ENCODE assay signal across 17 cellular contexts in genomic region chr1:5998906-5999301, GRCh38.
"Had no signal": no experiment of that assay in that cellular context is flagged by ENCODE, and none has a peak within 500 bp of the region (broad histone marks: within the 10 kb centered on the region; RNA-seq: fewer than 3 reads in every experiment).

No MANE protein-coding gene starts in this region.

- ATAC-seq: activated CD8-positive, alpha-beta T cell treated with anti-CD3 and anti-CD28 coated beads for 36 hours; body of pancreas; right cardiac atrium; SK-N-SH treated with all-trans-retinoic acid at 6 μM for 48 hours had no signal

- H3K4me1 ChIP-seq: body of pancreas, prostate gland had no signal

- H3K4me3 ChIP-seq: body of pancreas, prostate gland, thoracic aorta, upper lobe of left lung had no signal

- H3K27ac ChIP-seq: body of pancreas, prostate gland, thoracic aorta, upper lobe of left lung had no signal

- H3K36me3 ChIP-seq: prostate gland, thoracic aorta, upper lobe of left lung had no signal

- DNase-seq: activated CD4-positive, alpha-beta T cell treated with anti-CD3 and anti-CD28 coated beads for 48 hours; activated CD4-positive, CD25-positive, alpha-beta regulatory T cell; activated CD8-positive, alpha-beta T cell treated with anti-CD3 and anti-CD28 coated beads for 36 hours; activated naive CD4-positive, alpha-beta T cell; cortex of kidney; effector CD4-positive, alpha-beta T cell; kidney glomerular epithelial cell; small intestine; stimulated activated CD4-positive, alpha-beta T cell treated with anti-CD3 and anti-CD28 coated beads, Interleukin-4, amount 100 ng/mL, for 1 hour; T-helper 9 cell had no signal

- FAIRE-seq: frontal cortex, small intestine had no signal

- H3K9me3 ChIP-seq: body of pancreas, prostate gland, thoracic aorta, upper lobe of left lung had no signal
